Comparison of ENCODE assay signal across 7 cellular contexts in genomic region chr9:129336130-129336528, GRCh38.
DNase-seq lines count a peak whose midpoint lies in the region; ATAC-seq and TF ChIP-seq lines count a peak whose summit lies in the region.

No MANE protein-coding gene starts in this region.

- peaks cover 5% of the 10 kb centered on the region for H3K36me3 Mint-ChIP-seq in HFFc6 (ENCODE audit: low read depth)

- no peaks in the 10 kb centered on the region for H3K27me3 ChIP-seq in stomach smooth muscle (ENCODE audit: control insufficient read depth in 1 of 2, insufficient read depth in 2 of 2, low read length in 2 of 2)

- no peaks in the 10 kb centered on the region for H3K36me3 ChIP-seq in stomach smooth muscle (ENCODE audit: control insufficient read depth in 2 of 2, insufficient read depth in 2 of 2, low read length in 2 of 2)

- ATAC-seq in HG03469 (IDR thresholded peaks at IDR 0.05; ENCODE audit: unreplicated experiment): no peak

- peaks cover 5% of the 10 kb centered on the region for H3K9me3 Mint-ChIP-seq in HFFc6

- H3K27me3 Mint-ChIP-seq in HFFc6 (ENCODE audit: insufficient read depth): no peaks in the 10 kb centered on the region; the same call in 1 of the 2 replicates

- TF ChIP-seq CTCF in HFFc6 (IDR thresholded peaks at IDR 0.05): no peak

- H3K4me1 ChIP-seq in stomach smooth muscle (ENCODE audit: control insufficient read depth, insufficient read depth, low read length): peaks cover 40% of the 10 kb centered on the region

- H3K4me3 Mint-ChIP-seq in HFFc6: 0 out of 2 replicates have a peak overlapping the region, but pooled peaks have one; percentile 77

- peaks cover 0 to 2% of the 10 kb centered on the region in 2 donors for H3K9me3 ChIP-seq in stomach smooth muscle (ENCODE audit: control insufficient read depth in 2 of 2, low read length in 2 of 2)

- H3K27ac ChIP-seq in angular gyrus (ENCODE audit: low read depth, low read length) (peak overlapping the region; percentile 84), stomach smooth muscle (ENCODE audit: low read length) (peak overlapping the region; percentile 18)

- DNase-seq in HFFc6 (no peak), iris pigment epithelial cell (ENCODE audit: low read depth) (peak; percentile 83), SIG-M5 treated with dmso at 0.1 percent for 504 hours (lab: John Stamatoyannopoulos, UW; ENCODE audit: unreplicated experiment) (no peak), UCSD-AML1 (lab: John Stamatoyannopoulos, UW; ENCODE audit: unreplicated experiment) (no peak)

- no peak overlapping the region; the same call in 1 of the 2 replicates for H3K27ac Mint-ChIP-seq in HFFc6

- H3K4me1 Mint-ChIP-seq in HFFc6 (ENCODE audit: low read depth): peaks cover 49% of the 10 kb centered on the region

- H3K9ac ChIP-seq in stomach smooth muscle (ENCODE audit: low read length in 2 of 2): peak overlapping the region in 1 of 2 donors; percentile 58

- H3K4me3 ChIP-seq in stomach smooth muscle (ENCODE audit: low read length in 2 of 2): peak overlapping the region; percentile 42 to 67
